Comparison of ENCODE assay signal across 18 cellular contexts in genomic region chr4:92657695-92658094, GRCh38.
A peak's percentile ranks its signal among the peaks of the same experiment; 100 is the strongest.
DNase-seq lines count a peak whose midpoint lies in the region; FAIRE-seq and TF ChIP-seq lines count a peak whose summit lies in the region.
"Had no signal": no experiment of that assay in that cellular context is flagged by ENCODE, and none has a peak within 500 bp of the region (broad histone marks: within the 10 kb centered on the region; RNA-seq: fewer than 3 reads in every experiment).

No MANE protein-coding gene starts in this region.

- no peak for TF ChIP-seq CTCF in BE2C (IDR thresholded peaks at IDR 0.05; ENCODE audit: low read depth, low read length)

- FAIRE-seq in A204.1 (lab: Jason Lieb, UNC) (peak; percentile 19), frontal cortex (lab: Jason Lieb, UNC) (peak; percentile 15)
- FAIRE-seq: A549, D721Med, G401.6, GM12891, GM19239 had no signal

- no peaks in the 10 kb centered on the region for H3K36me3 ChIP-seq in BE2C
- H3K36me3 ChIP-seq: BLaER1 treated with 17β-estradiol and CSF1 and Interleukin-3, amounts not matched to agents 10 nM and 100 nM had no signal

- no peaks in the 10 kb centered on the region for H3K9me3 ChIP-seq in BE2C
- H3K9me3 ChIP-seq: A549; BLaER1 treated with 17β-estradiol and CSF1 and Interleukin-3, amounts not matched to agents 10 nM and 100 nM; Caco-2 had no signal

- DNase-seq in BE2C (no peak), frontal cortex (ENCODE audit: low spot score in 2 of 2) (no peak), T1000 (lab: John Stamatoyannopoulos, UW) (no peak), AG08395 (ENCODE audit: low spot score) (no peak)
- DNase-seq: 8988T; Caco-2; Calu3; CD4-positive, alpha-beta T cell; CD8-positive, alpha-beta T cell; DMS79 treated with DMSO at 0.1 percent for 48 hours; GF-D8 had no signal

- 0 out of 2 replicates have a peak overlapping the region, but pooled peaks have one; percentile 2 for H3K4me3 ChIP-seq in BE2C (ENCODE audit: low read depth, low read length)
- H3K4me3 ChIP-seq: A549; BLaER1 treated with 17β-estradiol and CSF1 and Interleukin-3, amounts not matched to agents 10 nM and 100 nM had no signal

- peaks cover 16% of the 10 kb centered on the region; the same call in 1 of the 2 replicates for H3K4me1 ChIP-seq in BE2C
- H3K4me1 ChIP-seq: A549; BLaER1 treated with 17β-estradiol and CSF1 and Interleukin-3, amounts not matched to agents 10 nM and 100 nM; Caco-2 had no signal

- H3K27me3 ChIP-seq in BE2C = no peaks in the 10 kb centered on the region
- H3K27me3 ChIP-seq: BLaER1 treated with 17β-estradiol and CSF1 and Interleukin-3, amounts not matched to agents 10 nM and 100 nM had no signal
